In the genomic region with DNA sequence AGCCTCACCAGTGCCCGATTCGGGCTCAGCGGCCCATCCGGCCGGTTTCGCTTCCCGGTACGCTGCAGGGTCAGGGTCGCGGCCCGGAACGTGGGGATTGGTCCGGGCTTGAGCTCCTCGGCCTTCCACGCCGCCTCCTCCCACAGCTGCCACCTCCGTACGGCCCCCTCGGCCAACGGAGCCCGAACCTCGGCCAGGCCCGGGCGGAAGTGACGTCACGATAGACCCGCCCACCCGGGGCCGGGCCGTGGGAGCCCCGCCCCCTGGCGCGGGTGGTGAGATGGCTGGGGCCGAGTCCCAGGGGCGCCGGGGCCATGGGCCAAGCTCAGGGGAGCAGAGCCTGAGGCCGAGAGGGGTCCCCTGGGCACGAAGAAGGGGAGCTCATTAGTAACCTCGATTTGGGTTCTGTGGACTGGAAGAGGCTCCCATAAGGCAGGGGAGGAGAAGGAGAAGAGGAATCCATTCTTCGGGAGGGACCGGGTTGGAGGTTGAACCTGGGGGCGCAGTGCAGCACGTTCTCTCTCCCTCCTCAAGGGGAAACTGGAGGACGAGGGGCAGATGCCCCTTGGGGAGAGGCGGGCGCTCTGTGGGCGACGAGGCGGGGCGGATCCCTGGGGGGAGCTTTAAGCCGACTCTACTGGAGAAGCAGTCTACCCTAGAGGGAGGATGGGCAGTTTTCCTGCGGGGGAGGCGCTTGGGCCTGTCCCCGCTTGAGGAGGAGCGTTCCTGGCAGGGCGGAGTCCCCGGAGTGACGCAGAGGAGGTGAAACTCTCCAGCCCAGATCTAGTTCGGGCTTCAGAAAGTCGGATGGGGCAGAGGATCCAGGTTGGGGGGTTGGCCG, we compare ENCODE assay signal across 8 cellular contexts. TPM values are rescaled to one million over a fixed set of nuclear protein-coding genes. Genes with fewer than 3 reads are reported as not detected.
A peak's percentile ranks its signal among the peaks of the same experiment; 100 is the strongest.
DNase-seq lines count a peak whose midpoint lies in the region; ATAC-seq, FAIRE-seq and TF ChIP-seq lines count a peak whose summit lies in the region.

A gene with protein sequence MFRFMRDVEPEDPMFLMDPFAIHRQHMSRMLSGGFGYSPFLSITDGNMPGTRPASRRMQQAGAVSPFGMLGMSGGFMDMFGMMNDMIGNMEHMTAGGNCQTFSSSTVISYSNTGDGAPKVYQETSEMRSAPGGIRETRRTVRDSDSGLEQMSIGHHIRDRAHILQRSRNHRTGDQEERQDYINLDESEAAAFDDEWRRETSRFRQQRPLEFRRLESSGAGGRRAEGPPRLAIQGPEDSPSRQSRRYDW (minus strand): TSS at position 211 of the 841 bp plus-strand sequence. CDS start 807 bp downstream, outside the sequence.

- peak; percentile 98 for DNase-seq in GM12892 (ENCODE audit: insufficient read length)
- peak; percentile 100 for DNase-seq in NCI-H146 (lab: John Stamatoyannopoulos, UW)
- peak; percentile 92 to 98 (median 95) for DNase-seq in T-helper 1 cell
- peak; percentile 98 to 99 (median 99) for DNase-seq in adrenal gland
- DNase-seq in heart left ventricle = peak; percentile 99
- DNase-seq in posterior cingulate gyrus = peak; percentile 95 to 100 (median 97)
- DNase-seq in upper lobe of left lung = peak; percentile 98 to 99

- peak; percentile 89 for ATAC-seq in HG02852 (IDR thresholded peaks at IDR 0.05; ENCODE audit: unreplicated experiment)
- peak; percentile 95 to 99 (median 98) for ATAC-seq in heart left ventricle
- ATAC-seq in upper lobe of left lung (ENCODE audit: low FRiP score in 2 of 2) = peak; percentile 97

- peak within 1 kb of the TSS; percentile 77 to 97 (median 95) for H3K27ac ChIP-seq in adrenal gland
- peak within 1 kb of the TSS; percentile 94 to 100 (median 99) for H3K27ac ChIP-seq in heart left ventricle
- H3K27ac ChIP-seq in upper lobe of left lung = peak within 1 kb of the TSS; percentile 96 to 100 (median 98)

- H3K36me3 ChIP-seq in adrenal gland (replicated peaks in 1 of 2) (peaks cover 0 to 38% of the 10 kb centered on the region in 2 donors), heart left ventricle (peaks cover 0 to 40% (median 37%) of the 10 kb centered on the region in 9 donors), upper lobe of left lung (peaks cover 27 to 37% (median 34%) of the 10 kb centered on the region in 4 donors)

- TF ChIP-seq POLR2A in GM12892 (IDR thresholded peaks at IDR 0.05; ENCODE audit: low read depth, low read length) (peak; percentile 90), adrenal gland (IDR thresholded peaks at IDR 0.05) (peak; percentile 54 to 85), heart left ventricle (IDR thresholded peaks at IDR 0.05) (peak; percentile 81 to 90), upper lobe of left lung (IDR thresholded peaks at IDR 0.05) (peak; percentile 71 to 99 (median 88))

- peak; percentile 99 for FAIRE-seq in GM12892 (lab: Jason Lieb, UNC)

- TF ChIP-seq EP300 in upper lobe of left lung (IDR thresholded peaks at IDR 0.05) = peak in 1 of 4 donors; percentile 68

- intact Hi-C loops in adrenal gland (cut with DNase I) = loop anchor here in 1 of 2 donors (2.0 kb wide), 1 partner anchor 28 kb away; no protein-coding TSS in a partner anchor
- intact Hi-C loops in heart left ventricle (cut with DNase I) = loop anchor here in 9 of 10 donors (1.0 to 5.0 kb wide), 11 partner anchors 11 to 114 kb away; a partner anchor contains a TSS
- intact Hi-C loops in posterior cingulate gyrus (cut with DNase I) = loop anchor here (1.0 to 2.0 kb wide), 3 partner anchors 14 to 72 kb away; a partner anchor contains a TSS

- H3K4me1 ChIP-seq in adrenal gland (replicated peaks in 1 of 2) = peaks cover 8 to 22% of the 10 kb centered on the region in 2 donors
- H3K4me1 ChIP-seq in heart left ventricle = peaks cover 0 to 44% (median 15%) of the 10 kb centered on the region in 12 donors
- H3K4me1 ChIP-seq in upper lobe of left lung = peaks cover 12 to 22% (median 18%) of the 10 kb centered on the region in 4 donors

- H3K9me3 ChIP-seq in adrenal gland (replicated peaks in 1 of 3) = no peaks in the 10 kb centered on the region
- H3K9me3 ChIP-seq in heart left ventricle = no peaks in the 10 kb centered on the region
- no peaks in the 10 kb centered on the region for H3K9me3 ChIP-seq in upper lobe of left lung

- no peaks in the 10 kb centered on the region for H3K27me3 ChIP-seq in adrenal gland
- H3K27me3 ChIP-seq in heart left ventricle = no peaks in the 10 kb centered on the region
- H3K27me3 ChIP-seq in upper lobe of left lung = no peaks in the 10 kb centered on the region

- TF ChIP-seq CTCF in adrenal gland (IDR thresholded peaks at IDR 0.05) (peak in 3 of 6 experiments; percentile 97 to 98 (median 97)), heart left ventricle (IDR thresholded peaks at IDR 0.05) (peak in 9 of 12 donors; percentile 94 to 99 (median 97)), upper lobe of left lung (IDR thresholded peaks at IDR 0.05) (peak; percentile 83 to 98 (median 98))

- WGBS in adrenal gland, 4 donors = 0 to 1% (median 0%) methylated on average over 15 to 61 of the region's 61 CpGs
- WGBS in heart left ventricle, 4 donors = 0 to 1% (median 0%) methylated on average over 44 to 61 of the region's 61 CpGs
- WGBS in upper lobe of left lung, 2 donors = 0% methylated on average over 13 to 34 of the region's 61 CpGs

- H3K4me3 ChIP-seq in adrenal gland (peak within 1 kb of the TSS; percentile 12 to 95 (median 62)), heart left ventricle (peak within 1 kb of the TSS; percentile 70 to 100 (median 84)), upper lobe of left lung (peak within 1 kb of the TSS; percentile 82 to 96 (median 89))

RNA-seq across cellular contexts. Expression of the gene that starts here (rescaled TPM):
- 82.5 TPM for polyA plus RNA-seq in GM12892 (2012; ENCODE audit: missing spikeins)
- total RNA-seq in adrenal gland (100 to 1,000 TPM; 135 to 334 (median 233) TPM), heart left ventricle (100 to 1,000 TPM; 126 to 207 (median 152) TPM), upper lobe of left lung (100 to 1,000 TPM; 136 to 221 (median 144) TPM)
- polyA plus RNA-seq in adrenal gland (100 to 1,000 TPM; 181 to 248 (median 233) TPM), heart left ventricle (100 to 1,000 TPM; 136 to 231 TPM)

Comparison
In these comparisons a context has a peak if more than half of its experiments do, and no peak if none do; other contexts are left out.
1. Peak in every context shown above with its lines: DNase-seq, ATAC-seq, H3K4me3 ChIP-seq and H3K27ac ChIP-seq.